ENCODE assay signal across 19 cellular contexts in the genomic region with DNA sequence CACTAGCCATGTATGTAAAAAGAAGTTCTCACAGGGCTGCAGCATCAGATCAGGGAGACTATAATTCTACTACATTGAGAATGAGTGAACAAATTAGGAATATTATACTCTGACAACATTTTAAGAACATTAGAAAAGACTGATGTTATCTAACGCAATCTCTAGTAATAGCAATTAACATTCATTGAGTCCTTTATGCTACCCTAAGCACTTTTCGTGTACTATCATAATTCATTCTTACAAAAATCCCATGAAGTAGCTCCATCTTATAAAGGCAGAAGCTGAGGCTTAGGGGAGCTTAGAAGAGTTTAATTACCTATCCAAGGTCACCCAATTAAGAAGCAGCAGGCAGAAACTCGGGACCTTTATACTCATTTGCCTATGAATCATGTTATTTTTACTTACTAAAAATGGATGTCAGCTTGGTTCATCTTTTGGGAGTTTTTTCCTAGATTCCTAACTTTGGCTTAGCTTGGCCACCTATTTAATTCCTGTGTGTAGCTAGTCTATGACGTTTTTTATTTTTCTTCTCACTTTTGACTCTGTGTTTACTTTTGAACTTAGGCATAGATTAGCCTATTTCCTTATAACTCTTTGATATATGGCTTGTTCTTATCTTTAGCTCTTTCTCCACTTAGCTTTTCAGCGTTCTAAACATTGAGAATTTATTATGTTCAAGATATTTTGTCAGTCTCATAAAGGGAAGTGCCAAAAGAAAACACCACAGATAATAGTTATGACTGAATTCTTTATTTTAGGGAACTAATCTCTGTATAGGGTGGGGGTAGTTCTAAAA.
"Had no signal": no experiment of that assay in that cellular context is flagged by ENCODE, and none has a peak within 500 bp of the region (broad histone marks: within the 10 kb centered on the region; RNA-seq: fewer than 3 reads in every experiment).

No MANE protein-coding gene starts in this region.

- H3K4me3 ChIP-seq: sigmoid colon, thoracic aorta, upper lobe of left lung had no signal

- H3K9me3 ChIP-seq: sigmoid colon, thoracic aorta, upper lobe of left lung had no signal

- H3K27me3 ChIP-seq: sigmoid colon, upper lobe of left lung had no signal

- H3K36me3 ChIP-seq: sigmoid colon, thoracic aorta, upper lobe of left lung had no signal

- H3K4me1 ChIP-seq: foreskin keratinocyte, sigmoid colon, upper lobe of left lung had no signal

- DNase-seq: activated CD4-positive, alpha-beta T cell treated with anti-CD3 and anti-CD28 coated beads, Interleukin-2, amount 10 ng/mL, durations not matched to agents 7 days and 5 days; activated gamma-delta T cell treated with Interleukin-2 at 50 U/mL for 16 hours; activated T-cell treated with anti-CD3 and anti-CD28 coated beads, Interleukin-2, amount 50 U/mL, for 1 hour; aorta; caudate nucleus; effector memory CD4-positive, alpha-beta T cell; foreskin keratinocyte; kidney glomerular epithelial cell; midbrain; nephron progenitor cell; nucleus accumbens; posterior cingulate gyrus; sigmoid colon; stimulated activated CD4-positive, alpha-beta T cell treated with anti-CD3 and anti-CD28 coated beads, Interleukin-4, amount 100 ng/mL, for 1 hour; stimulated activated naive CD4-positive, alpha-beta T cell treated with Interleukin-2 at 50 U/mL for 16 hours; T-cell; upper lobe of left lung had no signal

- H3K27ac ChIP-seq: foreskin keratinocyte, sigmoid colon, thoracic aorta, upper lobe of left lung, VCaP had no signal
